8 cellular contexts compared by ENCODE assay signal in genomic region chr1:47533176-47534039, GRCh38.
DNase-seq lines count a peak whose midpoint lies in the region; ATAC-seq lines count a peak whose summit lies in the region.

No MANE protein-coding gene starts in this region.

- peak overlapping the region; percentile 12 for H3K27ac ChIP-seq in substantia nigra (ENCODE audit: low read depth, low read length, poor library complexity, severe bottlenecking)

- ATAC-seq in GM21619 (IDR thresholded peaks at IDR 0.05; ENCODE audit: unreplicated experiment) (no peak), HG02610 (IDR thresholded peaks at IDR 0.05; ENCODE audit: unreplicated experiment) (no peak)

- peak; percentile 80 for DNase-seq in DMS79 treated with DMSO at 0.1 percent for 48 hours (lab: John Stamatoyannopoulos, UW)
- DNase-seq in NCI-H2171 (lab: John Stamatoyannopoulos, UW) = peak; percentile 57
- DNase-seq in ecto neural progenitor cell (ENCODE audit: low spot score) = peak; percentile 86
- peak; percentile 58 to 67 for DNase-seq in lung microvascular endothelial cell (ENCODE audit: low read depth in 2 of 2)
- peak in 22 of 49 donors; percentile 2 to 54 (median 20) for DNase-seq in substantia nigra (lab: John Stamatoyannopoulos, UW)
- DNase-seq in germinal center (ENCODE audit: low spot score) = no peak
